8 cellular contexts compared by ENCODE assay signal in genomic region chr17:1718362-1719165, GRCh38. TPM values are rescaled to one million over a fixed set of nuclear protein-coding genes. Genes with fewer than 3 reads are reported as not detected.
DNase-seq lines count a peak whose midpoint lies in the region; ATAC-seq and TF ChIP-seq lines count a peak whose summit lies in the region.
"Had no signal": no experiment of that assay in that cellular context is flagged by ENCODE, and none has a peak within 500 bp of the region (broad histone marks: within the 10 kb centered on the region; RNA-seq: fewer than 3 reads in every experiment).

No MANE protein-coding gene starts in this region.

- ATAC-seq in activated CD8-positive, alpha-beta memory T cell treated with anti-CD3 and anti-CD28 coated beads, Interleukin-2, amount 10 ng/mL, durations not matched to agents 7 days and 5 days, result no peak
- no peak for ATAC-seq in thoracic aorta (ENCODE audit: insufficient number of reproducible peaks, low FRiP score, low read depth)

- CTCF ChIA-PET in activated CD8-positive, alpha-beta memory T cell treated with anti-CD3 and anti-CD28 coated beads, Interleukin-2, amount 10 ng/mL, durations not matched to agents 7 days and 5 days (lab: Charles Lee), result interaction anchor here (1.4 to 4.4 kb wide), 3 partner anchors 70 to 145 kb away, joined by 3 to 37 read pairs (median 6); partner anchors contain the start of gene RILP

- H3K36me3 ChIP-seq in thoracic aorta, result peaks cover 2% of the 10 kb centered on the region

- DNase-seq in activated CD8-positive, alpha-beta memory T cell treated with anti-CD3 and anti-CD28 coated beads, Interleukin-2, amount 10 ng/mL, durations not matched to agents 7 days and 5 days, result no peak
- DNase-seq in activated CD8-positive, alpha-beta memory T cell treated with anti-CD3 and anti-CD28 coated beads, Interleukin-2, amount 50 U/mL, for 48 hours, result no peak
- no peak for DNase-seq in glutamatergic neuron
- DNase-seq in thoracic aorta (ENCODE audit: low spot score), result no peak
- no peak for DNase-seq in NCI-H2171 treated with DMSO at 0.1 percent for 48 hours (lab: John Stamatoyannopoulos, UW)
- no peak for DNase-seq in central memory CD4-positive, alpha-beta T cell

- peaks cover 16 to 25% of the 10 kb centered on the region in 2 donors for H3K4me1 ChIP-seq in thoracic aorta (ENCODE audit: control insufficient read depth in 1 of 2, low read depth in 2 of 2)

- no peak overlapping the region for H3K4me3 ChIP-seq in thoracic aorta

- peaks cover 33% of the 10 kb centered on the region for H3K4me1 Mint-ChIP-seq in activated CD8-positive, alpha-beta memory T cell treated with anti-CD3 and anti-CD28 coated beads, Interleukin-2, amount 10 ng/mL, durations not matched to agents 7 days and 5 days
- peaks cover 9% of the 10 kb centered on the region for H3K4me1 Mint-ChIP-seq in glutamatergic neuron (ENCODE audit: low read depth, unreplicated experiment)

- H3K27me3 Mint-ChIP-seq in activated CD8-positive, alpha-beta memory T cell treated with anti-CD3 and anti-CD28 coated beads, Interleukin-2, amount 10 ng/mL, durations not matched to agents 7 days and 5 days, result no peaks in the 10 kb centered on the region
- peaks cover 5% of the 10 kb centered on the region for H3K27me3 Mint-ChIP-seq in glutamatergic neuron (ENCODE audit: unreplicated experiment)

- H3K36me3 Mint-ChIP-seq in activated CD8-positive, alpha-beta memory T cell treated with anti-CD3 and anti-CD28 coated beads, Interleukin-2, amount 10 ng/mL, durations not matched to agents 7 days and 5 days, result no peaks in the 10 kb centered on the region
- no peaks in the 10 kb centered on the region for H3K36me3 Mint-ChIP-seq in glutamatergic neuron (ENCODE audit: unreplicated experiment)

- TF ChIP-seq CTCF in glutamatergic neuron (IDR thresholded peaks at IDR 0.05; ENCODE audit: partially characterized antibody, unreplicated experiment) (no peak), thoracic aorta (IDR thresholded peaks at IDR 0.05) (no peak)

- H3K27ac Mint-ChIP-seq in activated CD8-positive, alpha-beta memory T cell treated with anti-CD3 and anti-CD28 coated beads, Interleukin-2, amount 10 ng/mL, durations not matched to agents 7 days and 5 days, result peak overlapping the region; percentile 99
- peak overlapping the region; percentile 93 for H3K27ac Mint-ChIP-seq in glutamatergic neuron (ENCODE audit: unreplicated experiment)

- H3K4me3 Mint-ChIP-seq in activated CD8-positive, alpha-beta memory T cell treated with anti-CD3 and anti-CD28 coated beads, Interleukin-2, amount 10 ng/mL, durations not matched to agents 7 days and 5 days, result peak overlapping the region; percentile 89
- peak overlapping the region; percentile 94 for H3K4me3 Mint-ChIP-seq in glutamatergic neuron (ENCODE audit: unreplicated experiment)

- no peaks in the 10 kb centered on the region for H3K9me3 ChIP-seq in thoracic aorta

- H3K27me3 ChIP-seq in thoracic aorta (replicated peaks; ENCODE audit: insufficient read depth), result no peaks in the 10 kb centered on the region

- no peaks in the 10 kb centered on the region for H3K9me3 Mint-ChIP-seq in activated CD8-positive, alpha-beta memory T cell treated with anti-CD3 and anti-CD28 coated beads, Interleukin-2, amount 10 ng/mL, durations not matched to agents 7 days and 5 days (ENCODE audit: low read depth)
- peaks cover 9% of the 10 kb centered on the region for H3K9me3 Mint-ChIP-seq in glutamatergic neuron (ENCODE audit: unreplicated experiment)

- peak overlapping the region; percentile 98 for H3K27ac ChIP-seq in thoracic aorta

RNA-seq across cellular contexts. Expression of gene WDR81, which starts 5.9 kb away (rescaled TPM):
- 10 to 100 TPM; 28.7 to 32.1 TPM for total RNA-seq in activated CD8-positive, alpha-beta memory T cell treated with anti-CD3 and anti-CD28 coated beads, Interleukin-2, amount 10 ng/mL, durations not matched to agents 7 days and 5 days
- total RNA-seq in glutamatergic neuron (ENCODE audit: unreplicated experiment), result 13.4 TPM
- total RNA-seq in thoracic aorta, result 10 to 100 TPM; 32.7 to 41.8 TPM

RNA-seq across cellular contexts. Expression of gene TLCD2, which starts 8.4 kb away (rescaled TPM):
- total RNA-seq in activated CD8-positive, alpha-beta memory T cell treated with anti-CD3 and anti-CD28 coated beads, Interleukin-2, amount 10 ng/mL, durations not matched to agents 7 days and 5 days, result under 1 TPM; 0.20 to 0.28 TPM
- total RNA-seq in glutamatergic neuron (ENCODE audit: unreplicated experiment) (0.96 TPM), thoracic aorta (1 to 10 TPM; 7.3 to 8.3 TPM)

RNA-seq across cellular contexts. Expression of gene SERPINF2, which starts 24.1 kb away (rescaled TPM):
- under 1 TPM; 0.18 to 0.19 TPM for total RNA-seq in activated CD8-positive, alpha-beta memory T cell treated with anti-CD3 and anti-CD28 coated beads, Interleukin-2, amount 10 ng/mL, durations not matched to agents 7 days and 5 days
- 0.37 TPM for total RNA-seq in glutamatergic neuron (ENCODE audit: unreplicated experiment)
- 1 to 10 TPM; 5.0 to 9.8 TPM for total RNA-seq in thoracic aorta
- total RNA-seq: endothelial cell of umbilical vein had no signal

RNA-seq across cellular contexts. Expression of gene PRPF8, which starts 33.9 kb away (rescaled TPM):
- total RNA-seq in activated CD8-positive, alpha-beta memory T cell treated with anti-CD3 and anti-CD28 coated beads, Interleukin-2, amount 10 ng/mL, durations not matched to agents 7 days and 5 days, result 100 to 1,000 TPM; 324 to 358 TPM
- total RNA-seq in glutamatergic neuron (ENCODE audit: unreplicated experiment), result 297 TPM
- total RNA-seq in thoracic aorta, result 100 to 1,000 TPM; 184 to 186 TPM

RNA-seq across cellular contexts. Expression of gene SERPINF1, which starts 43.3 kb away (rescaled TPM):
- 1 to 10 TPM in 1 of 2 experiments, under 1 TPM in 1; 0.93 to 1.1 TPM for total RNA-seq in activated CD8-positive, alpha-beta memory T cell treated with anti-CD3 and anti-CD28 coated beads, Interleukin-2, amount 10 ng/mL, durations not matched to agents 7 days and 5 days
- total RNA-seq in glutamatergic neuron (ENCODE audit: unreplicated experiment), result 9.7 TPM
- total RNA-seq in thoracic aorta, result 100 to 1,000 TPM; 385 to 608 TPM
- total RNA-seq: endothelial cell of umbilical vein; T-helper 1 cell treated with Interleukin-12 subunit alpha and Interleukin-12 subunit beta and Interleukin-4 antibody, amounts not matched to agents 30 ng/mL and 1 ng/mL, for 36 hours had no signal
